ENCODE assay signal across 8 cellular contexts in genomic region chr6:42166444-42167141, GRCh38. TPM values are rescaled to one million over a fixed set of nuclear protein-coding genes. Genes with fewer than 3 reads are reported as not detected.
DNase-seq lines count a peak whose midpoint lies in the region; ATAC-seq and TF ChIP-seq lines count a peak whose summit lies in the region.

No MANE protein-coding gene starts in this region.

- no peaks in the 10 kb centered on the region for H3K4me1 ChIP-seq in sigmoid colon

- no peaks in the 10 kb centered on the region for H3K36me3 Mint-ChIP-seq in T-helper 17 cell (ENCODE audit: low read depth)

- no peak overlapping the region for H3K27ac Mint-ChIP-seq in T-helper 17 cell

- ATAC-seq in T-helper 17 cell (peak; percentile 92), GM21360 (IDR thresholded peaks at IDR 0.05; ENCODE audit: unreplicated experiment) (no peak), GM19467 (IDR thresholded peaks at IDR 0.05; ENCODE audit: unreplicated experiment) (no peak)

- intact Hi-C loops in sigmoid colon (cut with DNase I): loop anchor here (1.0 kb wide), 1 partner anchor 91 kb away; no protein-coding TSS in a partner anchor

- no peak overlapping the region for H3K27ac ChIP-seq in sigmoid colon

- peak overlapping the region; percentile 31 for H3K4me3 Mint-ChIP-seq in T-helper 17 cell

- no peak overlapping the region for H3K4me3 ChIP-seq in sigmoid colon

- TF ChIP-seq EP300 in sigmoid colon (IDR thresholded peaks at IDR 0.05): no peak

- H3K27me3 ChIP-seq in sigmoid colon: no peaks in the 10 kb centered on the region

- TF ChIP-seq CTCF in GM12874 (IDR thresholded peaks at IDR 0.05; ENCODE audit: insufficient read depth, low read depth, low read length) (peak; percentile 92), sigmoid colon (IDR thresholded peaks at IDR 0.05) (peak; percentile 53 to 96 (median 90))

- WGBS in sigmoid colon, 2 donors: 7 to 23% methylated on average over 8 of the region's 8 CpGs

- H3K4me1 Mint-ChIP-seq in T-helper 17 cell: peaks cover 7% of the 10 kb centered on the region

- H3K36me3 ChIP-seq in sigmoid colon: no peaks in the 10 kb centered on the region

- TF ChIP-seq POLR2A in sigmoid colon (IDR thresholded peaks at IDR 0.05): no peak

- peak; percentile 73 to 89 (median 79) for DNase-seq in NCI-H1417 (lab: John Stamatoyannopoulos, UW)
- peak; percentile 54 to 77 (median 61) for DNase-seq in T-helper 17 cell
- DNase-seq in amygdala (lab: John Stamatoyannopoulos, UW): peak in 33 of 56 donors; percentile 3 to 58 (median 10)
- DNase-seq in hepatic stellate cell (ENCODE audit: low spot score): peak; percentile 81
- no peak for DNase-seq in sigmoid colon

- H3K9me3 ChIP-seq in T-helper 17 cell (ENCODE audit: control insufficient read depth, low read length, poor library complexity, severe bottlenecking): no peaks in the 10 kb centered on the region
- no peaks in the 10 kb centered on the region for H3K9me3 ChIP-seq in sigmoid colon

- H3K27me3 Mint-ChIP-seq in T-helper 17 cell: peaks cover 11% of the 10 kb centered on the region

RNA-seq across cellular contexts. Expression of gene GUCA1A, which starts 6.6 kb away (rescaled TPM):
- total RNA-seq in T-helper 17 cell (not detected), sigmoid colon (under 1 TPM in 1 of 4 donors, not detected in 3; 0.36 TPM)
- under 1 TPM in 1 of 3 donors, not detected in 2; 0.15 TPM for polyA plus RNA-seq in sigmoid colon

RNA-seq across cellular contexts. Expression of gene C6orf132, which starts 24.2 kb away (rescaled TPM):
- not detected for total RNA-seq in T-helper 17 cell
- 1 to 10 TPM in 1 of 4 donors, under 1 TPM in 2, not detected in 1; 0.33 to 3.3 (median 0.71) TPM for total RNA-seq in sigmoid colon
- 10 to 100 TPM; 38.5 to 91.3 (median 87.1) TPM for polyA plus RNA-seq in sigmoid colon

RNA-seq across cellular contexts. Expression of gene GUCA1B, which starts 28.2 kb away (rescaled TPM):
- total RNA-seq in T-helper 17 cell (1 to 10 TPM; 1.5 to 2.2 TPM), sigmoid colon (1 to 10 TPM in 1 of 4 donors, under 1 TPM in 2, not detected in 1; 0.36 to 2.8 (median 0.82) TPM)
- under 1 TPM in 1 of 3 donors, not detected in 2; 0.82 TPM for polyA plus RNA-seq in sigmoid colon

RNA-seq across cellular contexts. Expression of gene MRPS10, which starts 51.1 kb away (rescaled TPM):
- total RNA-seq in T-helper 17 cell (10 to 100 TPM; 15.4 to 20.1 TPM), sigmoid colon (10 to 100 TPM; 27.7 to 35.2 (median 32.8) TPM)
- polyA plus RNA-seq in sigmoid colon: 10 to 100 TPM; 28.8 to 41.4 (median 33.0) TPM
